ENCODE assay signal across 8 cellular contexts in genomic region chr3:71011565-71012287, GRCh38.
A peak's percentile ranks its signal among the peaks of the same experiment; 100 is the strongest.
DNase-seq lines count a peak whose midpoint lies in the region; ATAC-seq and TF ChIP-seq lines count a peak whose summit lies in the region.

No MANE protein-coding gene starts in this region.

- no peak overlapping the region for H3K14ac ChIP-seq in IMR-90 (replicated peaks; ENCODE audit: low read depth, low read length)

- H2AK9ac ChIP-seq in IMR-90 (replicated peaks; ENCODE audit: low read depth, low read length, poor library complexity), result no peak overlapping the region

- no peak overlapping the region; the same call in 1 of the 2 replicates for H3K9ac ChIP-seq in DND-41 (ENCODE audit: low read depth, low read length)
- H3K9ac ChIP-seq in IMR-90 (ENCODE audit: low read depth, low read length), result no peak overlapping the region

- no peak overlapping the region for H4K91ac ChIP-seq in IMR-90 (ENCODE audit: insufficient read depth, low read depth, low read length)

- H4K20me1 ChIP-seq in DND-41 (ENCODE audit: insufficient read depth, low read length), result peaks cover 18% of the 10 kb centered on the region; the same call in 1 of the 2 replicates
- peaks cover 24% of the 10 kb centered on the region; the same call in 1 of the 2 replicates for H4K20me1 ChIP-seq in IMR-90 (ENCODE audit: insufficient read depth, low read length)

- H3K4me2 ChIP-seq in DND-41 (ENCODE audit: insufficient read depth, low read length) (no peak overlapping the region), IMR-90 (ENCODE audit: low read depth, low read length) (no peak overlapping the region)

- H2AFZ ChIP-seq in DND-41 (ENCODE audit: low read depth, low read length), result no peak overlapping the region
- no peak overlapping the region for H2AFZ ChIP-seq in IMR-90 (replicated peaks; ENCODE audit: low read length, poor library complexity)

- H3K4me3 ChIP-seq in DND-41 (ENCODE audit: low read depth in 1 of 2, low read length in 2 of 2) (no peak overlapping the region), IMR-90 (ENCODE audit: insufficient read depth, low read depth, low read length) (no peak overlapping the region), adrenal gland (no peak overlapping the region)

- TF ChIP-seq CTCF in DND-41 (IDR thresholded peaks at IDR 0.05; ENCODE audit: borderline replicate concordance, extremely low read depth, low read length, poor library complexity, severe bottlenecking) (no peak), IMR-90 (conservative IDR thresholded peaks at IDR 0.05; ENCODE audit: low read depth, low read length) (no peak), adrenal gland (IDR thresholded peaks at IDR 0.05) (no peak)

- intact Hi-C loops in IMR-90 (cut with micrococcal nuclease), result no loop called here
- intact Hi-C loops in adrenal gland (cut with DNase I), result no loop called here

- H2BK5ac ChIP-seq in IMR-90 (ENCODE audit: low read depth, low read length, poor library complexity, severe bottlenecking), result no peak overlapping the region

- CTCF ChIA-PET in IMR-90 (lab: Yijun Ruan, JAX), result interaction anchor here (0.5 to 1.8 kb wide), 4 partner anchors 11 to 389 kb away, joined by 3 to 5 read pairs (median 4); no protein-coding TSS in a partner anchor

- H3K4ac ChIP-seq in IMR-90 (ENCODE audit: low read depth, low read length), result no peak overlapping the region

- no peak overlapping the region for H2BK15ac ChIP-seq in IMR-90 (ENCODE audit: low read depth, low read length)

- POLR2A ChIA-PET in IMR-90 (lab: Charles Lee; ENCODE audit: unreplicated experiment), result no interaction called here

- H3K79me2 ChIP-seq in DND-41 (ENCODE audit: insufficient read depth, low read length), result peaks cover 61% of the 10 kb centered on the region

- no peak overlapping the region for H4K5ac ChIP-seq in IMR-90 (ENCODE audit: low read depth, low read length)

- no peak overlapping the region for H3K56ac ChIP-seq in IMR-90 (ENCODE audit: extremely low read depth, insufficient read depth, low read length)

- no peak overlapping the region for H2BK120ac ChIP-seq in IMR-90 (ENCODE audit: low read depth, low read length)

- no peak overlapping the region for H2AK5ac ChIP-seq in IMR-90 (ENCODE audit: low read depth, low read length)

- H3K36me3 ChIP-seq in DND-41 (ENCODE audit: insufficient read depth, low read length) (peaks cover 44% of the 10 kb centered on the region), IMR-90 (ENCODE audit: control insufficient read depth, insufficient read depth, low read length) (peaks cover 18% of the 10 kb centered on the region), adrenal gland (replicated peaks in 1 of 2) (no peaks in the 10 kb centered on the region)

- H3K79me1 ChIP-seq in IMR-90 (ENCODE audit: low read depth in 1 of 2, low read length in 2 of 2), result peaks cover 33 to 55% of the 10 kb centered on the region in 2 experiments

- no peak overlapping the region for H4K8ac ChIP-seq in IMR-90 (ENCODE audit: low read depth in 2 of 2, low read length in 2 of 2)

- TF ChIP-seq POLR2A in IMR-90 (IDR thresholded peaks at IDR 0.05; ENCODE audit: low read depth, low read length) (no peak), adrenal gland (IDR thresholded peaks at IDR 0.05) (no peak)

- H3K23ac ChIP-seq in IMR-90 (ENCODE audit: low read depth, low read length), result no peak overlapping the region

- H3K9me3 ChIP-seq in DND-41 (ENCODE audit: insufficient read depth, low read length, severe bottlenecking) (no peaks in the 10 kb centered on the region), IMR-90 (ENCODE audit: control insufficient read depth, insufficient read depth, low read length) (no peaks in the 10 kb centered on the region), adrenal gland (replicated peaks in 1 of 3) (no peaks in the 10 kb centered on the region)

- H3K27me3 ChIP-seq in DND-41 (ENCODE audit: insufficient read depth, low read length, poor library complexity) (no peaks in the 10 kb centered on the region), IMR-90 (ENCODE audit: control insufficient read depth, insufficient read depth, low read length) (no peaks in the 10 kb centered on the region), adrenal gland (no peaks in the 10 kb centered on the region)

- DNase-seq in DND-41 (no peak), IMR-90 (peak; percentile 44), adrenal gland (no peak), DMS 273 treated with DMSO at 0.1 percent for 48 hours (lab: John Stamatoyannopoulos, UW) (no peak), SIG-M5 treated with dmso at 0.1 percent for 504 hours (lab: John Stamatoyannopoulos, UW; ENCODE audit: unreplicated experiment) (no peak), NCI-H774 (lab: John Stamatoyannopoulos, UW) (no peak)
- peak; percentile 27 for DNase-seq in central memory CD4-positive, alpha-beta T cell

- ATAC-seq in DND-41 (ENCODE audit: insufficient read depth, low read depth) (peak; percentile 32; the same call in 1 of the 3 replicates), GM21528 (IDR thresholded peaks at IDR 0.05; ENCODE audit: low FRiP score, unreplicated experiment) (peak; percentile 69), IMR-90 (ENCODE audit: low read depth) (no peak)

- no TSS peak for BruUV-seq in IMR-90 (replicated peaks; lab: Mats Ljungman, UMichigan)

- no peak for TF ChIP-seq RAD21 in IMR-90 (IDR thresholded peaks at IDR 0.05; ENCODE audit: low read length)

- H3K4me1 ChIP-seq in DND-41 (ENCODE audit: insufficient read depth, low read length) (peaks cover 46% of the 10 kb centered on the region), IMR-90 (ENCODE audit: control insufficient read depth, insufficient read depth, low read length) (peaks cover 6% of the 10 kb centered on the region), adrenal gland (replicated peaks in 1 of 2) (peaks cover 0 to under 1% of the 10 kb centered on the region in 2 donors)

- WGBS in IMR-90 (ENCODE audit: extremely low coverage in 2 of 2, insufficient read length in 1 of 2), 2 experiments, result no CpG with 5 or more reads among the region's 6 CpGs
- WGBS in adrenal gland, 4 donors, result 82 to 90% (median 87%) methylated on average over 6 of the region's 6 CpGs

- H3K18ac ChIP-seq in IMR-90 (ENCODE audit: low read depth, low read length), result no peak overlapping the region; the same call in 1 of the 2 replicates

- in situ Hi-C loops in IMR-90 (cut with MboI; ENCODE audit: low sequenced_read_pairs), result no loop called here

- H3K27ac ChIP-seq in DND-41 (ENCODE audit: low read length), result peak overlapping the region; percentile 74
- no peak overlapping the region for H3K27ac ChIP-seq in IMR-90 (ENCODE audit: insufficient read depth, low read length)
- H3K27ac ChIP-seq in adrenal gland, result no peak overlapping the region

- peaks cover 3% of the 10 kb centered on the region; the same call in 1 of the 2 replicates for H3K9me1 ChIP-seq in IMR-90 (ENCODE audit: insufficient read depth, low read length)

- no peak overlapping the region for H2BK20ac ChIP-seq in IMR-90 (ENCODE audit: low read depth, low read length)

- dilution Hi-C loops in IMR-90 (cut with HindIII; ENCODE audit: low sequenced_read_pairs, unreplicated experiment), result no loop called here

TF ChIP-seq in IMR-90, 13 proteins besides CTCF, POLR2A, EP300 and RAD21:
- TF ChIP-seq USF2 (IDR thresholded peaks at IDR 0.05; ENCODE audit: low read depth, low read length) (no peak), BHLHE40 (IDR thresholded peaks at IDR 0.05; ENCODE audit: low read depth, low read length) (no peak), MAZ (IDR thresholded peaks at IDR 0.05; ENCODE audit: borderline replicate concordance, low read depth, low read length) (no peak), FOS (IDR thresholded peaks at IDR 0.05; ENCODE audit: low read depth, low read length) (no peak)

Comparison
In these comparisons a context has a peak if more than half of its experiments do, and no peak if none do; other contexts are left out.
1. DNase-seq: peak in IMR-90 (single experiment) and central memory CD4-positive, alpha-beta T cell (single experiment); none in DND-41 (single experiment), adrenal gland (0 of 7), DMS 273 treated with DMSO at 0.1 percent for 48 hours (single experiment), SIG-M5 treated with dmso at 0.1 percent for 504 hours (single experiment) and NCI-H774 (single experiment).